8 cellular contexts compared by ENCODE assay signal in genomic region chr9:123929177-123929869, GRCh38. TPM values are rescaled to one million over a fixed set of nuclear protein-coding genes. Genes with fewer than 3 reads are reported as not detected.
DNase-seq lines count a peak whose midpoint lies in the region; ATAC-seq and TF ChIP-seq lines count a peak whose summit lies in the region.

No MANE protein-coding gene starts in this region.

- H3K27me3 ChIP-seq in ACC112 (ENCODE audit: insufficient read depth, low read length) (no peaks in the 10 kb centered on the region), mucosa of rectum (ENCODE audit: control insufficient read depth in 2 of 2, insufficient read depth in 2 of 2, low read length in 2 of 2) (no peaks in the 10 kb centered on the region), thyroid gland (no peaks in the 10 kb centered on the region)

- peak overlapping the region; percentile 24 to 71 for H3K27ac Mint-ChIP-seq in T-cell
- peak overlapping the region; percentile 61 for H3K27ac Mint-ChIP-seq in dendritic cell treated with granulocyte-macrophage colony-stimulating factor and Interleukin-4, amounts not matched to agents 40 ng/mL and 50 ng/mL, for 4 days

- peaks cover 26% of the 10 kb centered on the region for H3K4me1 ChIP-seq in ACC112 (ENCODE audit: control insufficient read depth, insufficient read depth, low read length, unreplicated experiment)
- peaks cover 23 to 31% of the 10 kb centered on the region in 2 donors for H3K4me1 ChIP-seq in mucosa of rectum (ENCODE audit: control insufficient read depth in 2 of 2, insufficient read depth in 2 of 2, low read length in 2 of 2)
- peaks cover 26 to 28% of the 10 kb centered on the region in 2 donors for H3K4me1 ChIP-seq in thyroid gland

- H3K79me2 ChIP-seq in ACC112 (ENCODE audit: control insufficient read depth, insufficient read depth, low read length, unreplicated experiment) = peaks cover 21% of the 10 kb centered on the region

- H3K36me3 Mint-ChIP-seq in T-cell = no peaks in the 10 kb centered on the region
- peaks cover 26% of the 10 kb centered on the region for H3K36me3 Mint-ChIP-seq in dendritic cell treated with granulocyte-macrophage colony-stimulating factor and Interleukin-4, amounts not matched to agents 40 ng/mL and 50 ng/mL, for 4 days (ENCODE audit: low read depth)

- peak overlapping the region; percentile 68 to 73 for H3K9ac ChIP-seq in mucosa of rectum (ENCODE audit: low read depth in 1 of 2, low read length in 2 of 2)

- H2AFZ ChIP-seq in ACC112 (ENCODE audit: low read length, unreplicated experiment) = peak overlapping the region; percentile 61

- H3K27ac ChIP-seq in ACC112 (ENCODE audit: low read depth, low read length) = no peak overlapping the region
- peak overlapping the region; percentile 82 to 83 for H3K27ac ChIP-seq in mucosa of rectum (ENCODE audit: low read depth in 2 of 2, low read length in 2 of 2)
- H3K27ac ChIP-seq in thyroid gland = peak overlapping the region in 2 of 3 donors; percentile 29 to 74

- no peak for TF ChIP-seq CTCF in thyroid gland (IDR thresholded peaks at IDR 0.05)

- H3K36me3 ChIP-seq in ACC112 (ENCODE audit: insufficient read depth, low read length) (no peaks in the 10 kb centered on the region), mucosa of rectum (ENCODE audit: control insufficient read depth in 2 of 2, insufficient read depth in 2 of 2, low read length in 2 of 2) (no peaks in the 10 kb centered on the region), thyroid gland (no peaks in the 10 kb centered on the region)

- H3K4me3 ChIP-seq in ACC112 (ENCODE audit: low read depth, low read length) (peak overlapping the region; percentile 78), mucosa of rectum (ENCODE audit: low read length in 2 of 2) (peak overlapping the region; percentile 68 to 81), thyroid gland (replicated peaks in 1 of 3) (peak overlapping the region; percentile 18 to 59 (median 23))

- H3K27me3 Mint-ChIP-seq in T-cell = no peaks in the 10 kb centered on the region
- peaks cover 2% of the 10 kb centered on the region for H3K27me3 Mint-ChIP-seq in dendritic cell treated with granulocyte-macrophage colony-stimulating factor and Interleukin-4, amounts not matched to agents 40 ng/mL and 50 ng/mL, for 4 days

- no peaks in the 10 kb centered on the region for H3K9me3 ChIP-seq in mucosa of rectum (ENCODE audit: control insufficient read depth in 2 of 2, low read length in 2 of 2)
- H3K9me3 ChIP-seq in thyroid gland = no peaks in the 10 kb centered on the region

- ATAC-seq in GM18502 (IDR thresholded peaks at IDR 0.05; ENCODE audit: poor library complexity, unreplicated experiment) = peak; percentile 29
- peak; percentile 23 for ATAC-seq in HG03066 (IDR thresholded peaks at IDR 0.05; ENCODE audit: low read depth, unreplicated experiment)
- ATAC-seq in T-cell (replicated peaks in 1 of 4) = peak; percentile 3 to 7 (median 6)

- H3K4me1 Mint-ChIP-seq in T-cell = peaks cover 38 to 49% (median 41%) of the 10 kb centered on the region in 3 donors
- peaks cover 62% of the 10 kb centered on the region for H3K4me1 Mint-ChIP-seq in dendritic cell treated with granulocyte-macrophage colony-stimulating factor and Interleukin-4, amounts not matched to agents 40 ng/mL and 50 ng/mL, for 4 days (ENCODE audit: low read depth)

- H3K4me3 Mint-ChIP-seq in T-cell = peak overlapping the region; percentile 78 to 85 (median 81)
- H3K4me3 Mint-ChIP-seq in dendritic cell treated with granulocyte-macrophage colony-stimulating factor and Interleukin-4, amounts not matched to agents 40 ng/mL and 50 ng/mL, for 4 days = peak overlapping the region; percentile 85

- CTCF ChIA-PET in T-cell (lab: Charles Lee) = no interaction called here

- WGBS in thyroid gland, 2 donors = 0 to 2% methylated on average over 6 to 29 of the region's 50 CpGs

- TF ChIP-seq POLR2A in thyroid gland (IDR thresholded peaks at IDR 0.05) = no peak

- POLR2A ChIA-PET in T-cell (lab: Charles Lee) = no interaction called here

- DNase-seq in T-cell (peak in 14 of 34 experiments; percentile 2 to 18 (median 6)), thyroid gland (peak; percentile 7), UCSD-AML1 (lab: John Stamatoyannopoulos, UW; ENCODE audit: unreplicated experiment) (no peak)

- intact Hi-C loops in dendritic cell treated with granulocyte-macrophage colony-stimulating factor and Interleukin-4, amounts not matched to agents 40 ng/mL and 50 ng/mL, for 4 days (cut with micrococcal nuclease) = loop anchor here (2.0 to 10.0 kb wide), 2 partner anchors 63 to 135 kb away; no protein-coding TSS in a partner anchor
- intact Hi-C loops in thyroid gland (cut with DNase I) = no loop called here

- H3K9me3 Mint-ChIP-seq in T-cell = no peaks in the 10 kb centered on the region
- no peaks in the 10 kb centered on the region for H3K9me3 Mint-ChIP-seq in dendritic cell treated with granulocyte-macrophage colony-stimulating factor and Interleukin-4, amounts not matched to agents 40 ng/mL and 50 ng/mL, for 4 days

RNA-seq across cellular contexts. Expression of gene DENND1A, which starts 0.6 kb away (rescaled TPM):
- 10 to 100 TPM; 12.4 to 19.9 (median 14.1) TPM for total RNA-seq in T-cell
- 10 to 100 TPM; 18.8 to 34.4 (median 28.2) TPM for total RNA-seq in thyroid gland

Comparison
In these comparisons a context has a peak if more than half of its experiments do, and no peak if none do; other contexts are left out.
1. H3K4me3 ChIP-seq: peak in every context shown above with its lines; median percentile 78 in ACC112; 74 in mucosa of rectum; 23 in thyroid gland.